ENCODE assay signal across 8 cellular contexts in genomic region chr19:52638601-52639000, GRCh38. TPM values are rescaled to one million over a fixed set of nuclear protein-coding genes. Genes with fewer than 3 reads are reported as not detected.
DNase-seq lines count a peak whose midpoint lies in the region; ATAC-seq and TF ChIP-seq lines count a peak whose summit lies in the region.

No MANE protein-coding gene starts in this region.

- peak overlapping the region; percentile 16 for H3K27ac Mint-ChIP-seq in central memory CD8-positive, alpha-beta T cell (ENCODE audit: low read depth)

- no peaks in the 10 kb centered on the region for H3K9me3 Mint-ChIP-seq in central memory CD8-positive, alpha-beta T cell

- H3K36me3 ChIP-seq in left lung (peaks cover 0 to 6% of the 10 kb centered on the region in 2 donors), suprapubic skin (peaks cover 6% of the 10 kb centered on the region)

- peak overlapping the region; percentile 94 for H3K4me3 Mint-ChIP-seq in central memory CD8-positive, alpha-beta T cell

- no peak for TF ChIP-seq POLR2A in suprapubic skin (IDR thresholded peaks at IDR 0.05)

- H3K27me3 ChIP-seq in left lung: no peaks in the 10 kb centered on the region
- no peaks in the 10 kb centered on the region for H3K27me3 ChIP-seq in suprapubic skin

- no peaks in the 10 kb centered on the region for H3K27me3 Mint-ChIP-seq in central memory CD8-positive, alpha-beta T cell

- WGBS in suprapubic skin: 11% methylated on average over 14 of the region's 14 CpGs

- peak overlapping the region; percentile 64 to 74 for H3K4me3 ChIP-seq in left lung
- peak overlapping the region; percentile 64 for H3K4me3 ChIP-seq in suprapubic skin

- H3K27ac ChIP-seq in left lung (peak overlapping the region; percentile 91 to 94), suprapubic skin (no peak overlapping the region)

- peak; percentile 16 for DNase-seq in Ammon's horn (ENCODE audit: low spot score)
- DNase-seq in NCI-H2029 treated with DMSO at 0.1 percent for 48 hours (lab: John Stamatoyannopoulos, UW): peak; percentile 26
- DNase-seq in central memory CD8-positive, alpha-beta T cell (ENCODE audit: low spot score in 2 of 2): no peak
- peak; percentile 39 to 74 for DNase-seq in left lung
- peak in 1 of 2 donors; percentile 62 for DNase-seq in suprapubic skin (ENCODE audit: low spot score in 2 of 2)

- no peak for TF ChIP-seq CTCF in left lung (IDR thresholded peaks at IDR 0.05)
- TF ChIP-seq CTCF in suprapubic skin (IDR thresholded peaks at IDR 0.05): no peak

- peaks cover 10% of the 10 kb centered on the region for H3K36me3 Mint-ChIP-seq in central memory CD8-positive, alpha-beta T cell (ENCODE audit: insufficient read depth)

- peaks cover 4 to 22% of the 10 kb centered on the region in 2 donors for H3K4me1 ChIP-seq in left lung
- H3K4me1 ChIP-seq in suprapubic skin: peaks cover 21% of the 10 kb centered on the region

- intact Hi-C loops in left lung (cut with DNase I): no loop called here

- peaks cover 0 to 2% of the 10 kb centered on the region in 2 donors for H3K9me3 ChIP-seq in left lung
- H3K9me3 ChIP-seq in suprapubic skin: no peaks in the 10 kb centered on the region

- no peak for TF ChIP-seq EP300 in suprapubic skin (IDR thresholded peaks at IDR 0.05)

- ATAC-seq in GM19025 (IDR thresholded peaks at IDR 0.05; ENCODE audit: low read depth, unreplicated experiment) (peak; percentile 15), left lung (peak; percentile 23), GM21447 (IDR thresholded peaks at IDR 0.05; ENCODE audit: unreplicated experiment) (no peak), GM21390 (IDR thresholded peaks at IDR 0.05; ENCODE audit: unreplicated experiment) (no peak)
- peak; percentile 8 for ATAC-seq in central memory CD8-positive, alpha-beta T cell (replicated peaks; ENCODE audit: extremely low read depth, poor library complexity, severe bottlenecking)

- H3K4me1 Mint-ChIP-seq in central memory CD8-positive, alpha-beta T cell: peaks cover 13% of the 10 kb centered on the region

RNA-seq across cellular contexts. Expression of gene ZNF83, which starts 0.4 kb away (rescaled TPM):
- 10 to 100 TPM; 44.0 to 44.1 TPM for total RNA-seq in left lung
- 10 to 100 TPM; 21.3 to 92.9 (median 41.4) TPM for total RNA-seq in suprapubic skin

Comparison
In these comparisons a context has a peak if more than half of its experiments do, and no peak if none do; other contexts are left out.
1. DNase-seq: peak in Ammon's horn (single experiment), NCI-H2029 treated with DMSO at 0.1 percent for 48 hours (single experiment) and left lung (2 of 2); none in central memory CD8-positive, alpha-beta T cell (0 of 2).
2. ATAC-seq: peak in GM19025 (single experiment), central memory CD8-positive, alpha-beta T cell (single experiment) and left lung (single experiment); none in GM21447 (single experiment) and GM21390 (single experiment).